Comparison of ENCODE assay signal across 18 cellular contexts in the genomic region with DNA sequence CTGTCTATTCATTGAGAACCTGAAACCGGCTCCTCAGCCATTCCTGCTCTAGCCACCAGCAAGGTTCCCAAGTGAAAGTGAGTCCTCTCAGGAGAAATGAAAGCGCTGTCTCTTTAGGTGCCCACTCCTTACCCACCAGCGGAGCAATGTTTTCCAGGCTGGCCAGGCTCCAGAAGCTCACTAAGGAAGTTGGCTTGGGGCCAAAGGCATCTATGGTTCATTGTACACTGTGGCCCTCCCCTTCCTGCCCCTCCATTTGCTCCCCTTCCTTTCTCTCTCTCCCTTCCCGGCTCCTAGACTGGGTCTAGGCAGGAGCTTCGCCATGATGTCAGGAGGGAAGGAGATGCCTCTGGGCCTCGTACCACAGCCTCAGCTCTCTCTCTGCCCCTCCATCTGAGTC. TPM values are rescaled to one million over a fixed set of nuclear protein-coding genes. Genes with fewer than 3 reads are reported as not detected.
DNase-seq lines count a peak whose midpoint lies in the region; ATAC-seq and TF ChIP-seq lines count a peak whose summit lies in the region.
"Had no signal": no experiment of that assay in that cellular context is flagged by ENCODE, and none has a peak within 500 bp of the region (broad histone marks: within the 10 kb centered on the region; RNA-seq: fewer than 3 reads in every experiment).

No MANE protein-coding gene starts in this region.

- no peak overlapping the region for H3K18ac ChIP-seq in neuronal stem cell (ENCODE audit: low read length)

- H3K36me3 Mint-ChIP-seq in activated T-helper 2 cell treated with anti-CD3 and anti-CD28 coated beads, Interferon-gamma antibody, Interleukin-2, Interleukin-4, amounts not matched to agents 10 μg/mL and 5 μg/mL and 100 μg/mL, durations not matched to agents 14 hours and 24 hours and 36 hours (ENCODE audit: low read depth), result no peaks in the 10 kb centered on the region
- no peaks in the 10 kb centered on the region for H3K36me3 Mint-ChIP-seq in activated naive CD4-positive, alpha-beta T cell treated with anti-CD3 and anti-CD28 coated beads for 36 hours (ENCODE audit: low read depth)
- no peaks in the 10 kb centered on the region for H3K36me3 Mint-ChIP-seq in endothelial cell (ENCODE audit: low read depth, unreplicated experiment)
- H3K36me3 Mint-ChIP-seq in activated CD8-positive, alpha-beta T cell treated with anti-CD3 and anti-CD28 coated beads for 36 hours (ENCODE audit: low read depth), result no peaks in the 10 kb centered on the region

- no peak overlapping the region for H3K4me2 ChIP-seq in neuronal stem cell (ENCODE audit: insufficient read depth, low read length, poor library complexity, severe bottlenecking)

- CTCF ChIA-PET in activated naive CD4-positive, alpha-beta T cell treated with anti-CD3 and anti-CD28 coated beads for 36 hours (lab: Charles Lee), result no interaction called here
- CTCF ChIA-PET in activated CD8-positive, alpha-beta T cell treated with anti-CD3 and anti-CD28 coated beads for 36 hours (lab: Charles Lee), result interaction anchor here (0.5 to 2.0 kb wide), 3 partner anchors 9 to 455 kb away, joined by 3 to 4 read pairs (median 4); no protein-coding TSS in a partner anchor

- H2BK12ac ChIP-seq in neuronal stem cell (ENCODE audit: low read length), result no peak overlapping the region

- H3K4me1 Mint-ChIP-seq in activated T-helper 2 cell treated with anti-CD3 and anti-CD28 coated beads, Interferon-gamma antibody, Interleukin-2, Interleukin-4, amounts not matched to agents 10 μg/mL and 5 μg/mL and 100 μg/mL, durations not matched to agents 14 hours and 24 hours and 36 hours (ENCODE audit: low read depth), result no peaks in the 10 kb centered on the region
- H3K4me1 Mint-ChIP-seq in activated naive CD4-positive, alpha-beta T cell treated with anti-CD3 and anti-CD28 coated beads for 36 hours (ENCODE audit: low read depth), result no peaks in the 10 kb centered on the region
- H3K4me1 Mint-ChIP-seq in endothelial cell (ENCODE audit: unreplicated experiment), result peaks cover 36% of the 10 kb centered on the region
- H3K4me1 Mint-ChIP-seq in activated CD8-positive, alpha-beta T cell treated with anti-CD3 and anti-CD28 coated beads for 36 hours (ENCODE audit: low read depth), result no peaks in the 10 kb centered on the region
- H3K4me1 Mint-ChIP-seq: stimulated activated naive CD8-positive, alpha-beta T cell treated with anti-CD3 and anti-CD28 coated beads, Interleukin-15, amount 100 ng/mL, for 72 hours had no signal

- no peak overlapping the region for H3K4me3 ChIP-seq in neuronal stem cell (ENCODE audit: low read length in 2 of 2)

- no peak overlapping the region for H4K8ac ChIP-seq in neuronal stem cell (ENCODE audit: low read depth, low read length)

- H3K9ac ChIP-seq in neuronal stem cell (ENCODE audit: low read depth, low read length, poor library complexity), result no peak overlapping the region

- no peaks in the 10 kb centered on the region for H3K9me3 ChIP-seq in neuronal stem cell (replicated peaks in 1 of 2; ENCODE audit: control insufficient read depth in 2 of 2, insufficient read depth in 1 of 2, low read depth in 1 of 2, low read length in 2 of 2)

- no peak overlapping the region for H2BK120ac ChIP-seq in neuronal stem cell (ENCODE audit: low read depth, low read length)

- no peak overlapping the region for H2AFZ ChIP-seq in neuronal stem cell (ENCODE audit: low read length)

- H3K36me3 ChIP-seq in neuronal stem cell (replicated peaks in 1 of 2; ENCODE audit: control insufficient read depth in 2 of 2, insufficient read depth in 2 of 2, low read length in 2 of 2), result no peaks in the 10 kb centered on the region

- H3K27ac ChIP-seq in neuronal stem cell (replicated peaks; ENCODE audit: low read length), result no peak overlapping the region

- intact Hi-C loops in activated T-helper 2 cell treated with anti-CD3 and anti-CD28 coated beads, Interferon-gamma antibody, Interleukin-2, Interleukin-4, amounts not matched to agents 10 μg/mL and 5 μg/mL and 100 μg/mL, durations not matched to agents 14 hours and 24 hours and 36 hours (cut with micrococcal nuclease), result no loop called here
- intact Hi-C loops in activated naive CD4-positive, alpha-beta T cell treated with anti-CD3 and anti-CD28 coated beads for 36 hours (cut with micrococcal nuclease), result no loop called here
- intact Hi-C loops in activated CD8-positive, alpha-beta T cell treated with anti-CD3 and anti-CD28 coated beads for 36 hours (cut with micrococcal nuclease), result no loop called here

- POLR2A ChIA-PET in activated CD8-positive, alpha-beta T cell treated with anti-CD3 and anti-CD28 coated beads for 36 hours (lab: Charles Lee), result no interaction called here

- peak overlapping the region; percentile 8 for H2BK15ac ChIP-seq in neuronal stem cell (ENCODE audit: low read length)

- no peak for ATAC-seq in activated CD8-positive, alpha-beta T cell treated with anti-CD3 and anti-CD28 coated beads for 36 hours
- ATAC-seq: Panc1; stimulated activated naive CD8-positive, alpha-beta T cell treated with anti-CD3 and anti-CD28 coated beads, Interleukin-15, amount 100 ng/mL, for 72 hours had no signal

- DNase-seq in DMS153 treated with DMSO at 0.1 percent for 48 hours (lab: John Stamatoyannopoulos, UW; ENCODE audit: unreplicated experiment), result peak; percentile 10
- peak; percentile 84 for DNase-seq in NCI-H2029 (lab: John Stamatoyannopoulos, UW)
- DNase-seq in dermis microvascular lymphatic vessel endothelial cell (ENCODE audit: low read depth in 2 of 2), result peak; percentile 44 to 89
- DNase-seq in neuronal stem cell (ENCODE audit: low spot score), result no peak
- no peak for DNase-seq in activated T-helper 2 cell treated with anti-CD3 and anti-CD28 coated beads, Interferon-gamma antibody, Interleukin-2, Interleukin-4, amounts not matched to agents 10 μg/mL and 5 μg/mL and 100 μg/mL, durations not matched to agents 14 hours and 24 hours and 36 hours (ENCODE audit: low spot score)
- DNase-seq in activated naive CD4-positive, alpha-beta T cell treated with anti-CD3 and anti-CD28 coated beads for 36 hours, result no peak
- no peak for DNase-seq in endothelial cell (ENCODE audit: low spot score)
- DNase-seq in activated CD8-positive, alpha-beta T cell treated with anti-CD3 and anti-CD28 coated beads for 36 hours, result no peak
- DNase-seq: activated CD8-positive, alpha-beta memory T cell treated with anti-CD3 and anti-CD28 coated beads for 24 hours; activated gamma-delta T cell treated with Interleukin-2 at 50 U/mL for 16 hours; kidney; NCI-H146; NCI-H526; posterior cingulate gyrus; stimulated activated naive CD8-positive, alpha-beta T cell treated with anti-CD3 and anti-CD28 coated beads, Interleukin-15, amount 100 ng/mL, for 72 hours; SW 1271 had no signal

- H3K27me3 ChIP-seq in neuronal stem cell (ENCODE audit: control insufficient read depth in 3 of 3, insufficient read depth in 3 of 3, low read depth in 1 of 3, low read length in 3 of 3), result no peaks in the 10 kb centered on the region

- no peak overlapping the region for H3K4me3 Mint-ChIP-seq in activated T-helper 2 cell treated with anti-CD3 and anti-CD28 coated beads, Interferon-gamma antibody, Interleukin-2, Interleukin-4, amounts not matched to agents 10 μg/mL and 5 μg/mL and 100 μg/mL, durations not matched to agents 14 hours and 24 hours and 36 hours (ENCODE audit: low read depth)
- H3K4me3 Mint-ChIP-seq in activated naive CD4-positive, alpha-beta T cell treated with anti-CD3 and anti-CD28 coated beads for 36 hours, result no peak overlapping the region
- H3K4me3 Mint-ChIP-seq in endothelial cell (ENCODE audit: unreplicated experiment), result no peak overlapping the region
- H3K4me3 Mint-ChIP-seq in activated CD8-positive, alpha-beta T cell treated with anti-CD3 and anti-CD28 coated beads for 36 hours, result no peak overlapping the region
- H3K4me3 Mint-ChIP-seq: stimulated activated naive CD8-positive, alpha-beta T cell treated with anti-CD3 and anti-CD28 coated beads, Interleukin-15, amount 100 ng/mL, for 72 hours had no signal

- H3K23ac ChIP-seq in neuronal stem cell (ENCODE audit: low read depth, low read length, poor library complexity), result no peak overlapping the region

- no peak overlapping the region for H2AK5ac ChIP-seq in neuronal stem cell (ENCODE audit: low read depth, low read length)

- no peaks in the 10 kb centered on the region for H3K9me3 Mint-ChIP-seq in activated T-helper 2 cell treated with anti-CD3 and anti-CD28 coated beads, Interferon-gamma antibody, Interleukin-2, Interleukin-4, amounts not matched to agents 10 μg/mL and 5 μg/mL and 100 μg/mL, durations not matched to agents 14 hours and 24 hours and 36 hours
- no peaks in the 10 kb centered on the region for H3K9me3 Mint-ChIP-seq in activated naive CD4-positive, alpha-beta T cell treated with anti-CD3 and anti-CD28 coated beads for 36 hours
- H3K9me3 Mint-ChIP-seq in endothelial cell (ENCODE audit: unreplicated experiment), result no peaks in the 10 kb centered on the region
- no peaks in the 10 kb centered on the region for H3K9me3 Mint-ChIP-seq in activated CD8-positive, alpha-beta T cell treated with anti-CD3 and anti-CD28 coated beads for 36 hours
- H3K9me3 Mint-ChIP-seq: stimulated activated naive CD8-positive, alpha-beta T cell treated with anti-CD3 and anti-CD28 coated beads, Interleukin-15, amount 100 ng/mL, for 72 hours had no signal

- no peak overlapping the region for H3K14ac ChIP-seq in neuronal stem cell (ENCODE audit: low read length)

- H3K27ac Mint-ChIP-seq in activated T-helper 2 cell treated with anti-CD3 and anti-CD28 coated beads, Interferon-gamma antibody, Interleukin-2, Interleukin-4, amounts not matched to agents 10 μg/mL and 5 μg/mL and 100 μg/mL, durations not matched to agents 14 hours and 24 hours and 36 hours, result no peak overlapping the region
- no peak overlapping the region for H3K27ac Mint-ChIP-seq in activated naive CD4-positive, alpha-beta T cell treated with anti-CD3 and anti-CD28 coated beads for 36 hours
- H3K27ac Mint-ChIP-seq in endothelial cell (ENCODE audit: unreplicated experiment), result no peak overlapping the region
- no peak overlapping the region for H3K27ac Mint-ChIP-seq in activated CD8-positive, alpha-beta T cell treated with anti-CD3 and anti-CD28 coated beads for 36 hours
- H3K27ac Mint-ChIP-seq: stimulated activated naive CD8-positive, alpha-beta T cell treated with anti-CD3 and anti-CD28 coated beads, Interleukin-15, amount 100 ng/mL, for 72 hours had no signal

- H4K91ac ChIP-seq in neuronal stem cell (ENCODE audit: low read depth, low read length, poor library complexity), result no peak overlapping the region

- no peak overlapping the region for H3K4ac ChIP-seq in neuronal stem cell (ENCODE audit: low read length)

- no peaks in the 10 kb centered on the region for H3K79me1 ChIP-seq in neuronal stem cell (ENCODE audit: low read depth, low read length)

- no peaks in the 10 kb centered on the region for H3K27me3 Mint-ChIP-seq in activated T-helper 2 cell treated with anti-CD3 and anti-CD28 coated beads, Interferon-gamma antibody, Interleukin-2, Interleukin-4, amounts not matched to agents 10 μg/mL and 5 μg/mL and 100 μg/mL, durations not matched to agents 14 hours and 24 hours and 36 hours (ENCODE audit: low read depth)
- H3K27me3 Mint-ChIP-seq in activated naive CD4-positive, alpha-beta T cell treated with anti-CD3 and anti-CD28 coated beads for 36 hours (ENCODE audit: low read depth), result no peaks in the 10 kb centered on the region
- no peaks in the 10 kb centered on the region for H3K27me3 Mint-ChIP-seq in endothelial cell (ENCODE audit: unreplicated experiment)
- H3K27me3 Mint-ChIP-seq in activated CD8-positive, alpha-beta T cell treated with anti-CD3 and anti-CD28 coated beads for 36 hours, result no peaks in the 10 kb centered on the region
- H3K27me3 Mint-ChIP-seq: stimulated activated naive CD8-positive, alpha-beta T cell treated with anti-CD3 and anti-CD28 coated beads, Interleukin-15, amount 100 ng/mL, for 72 hours had no signal

- no CpG with 5 or more reads among the region's 6 CpGs for WGBS in neuronal stem cell (ENCODE audit: extremely low coverage in 2 of 2, insufficient read length in 2 of 2, insufficient replicate concordance in 1 of 2), 2 donors

- no peak overlapping the region for H2BK5ac ChIP-seq in neuronal stem cell (ENCODE audit: low read length)

- no peaks in the 10 kb centered on the region for H3K4me1 ChIP-seq in neuronal stem cell (ENCODE audit: control insufficient read depth in 2 of 2, insufficient read depth in 1 of 2, low read depth in 1 of 2, low read length in 2 of 2)

- TF ChIP-seq CTCF in endothelial cell (IDR thresholded peaks at IDR 0.05; ENCODE audit: unreplicated experiment), result no peak
- TF ChIP-seq CTCF in activated CD8-positive, alpha-beta T cell treated with anti-CD3 and anti-CD28 coated beads for 36 hours (IDR thresholded peaks at IDR 0.05), result no peak

RNA-seq across cellular contexts. Expression of gene GABRP, which starts 1.1 kb away (rescaled TPM):
- total RNA-seq in dermis microvascular lymphatic vessel endothelial cell (1.1 and 1.2 TPM in 2 replicates), endothelial cell (ENCODE audit: unreplicated experiment) (23.5 TPM)
- not detected for polyA plus RNA-seq in neuronal stem cell (2013, experiment 1 of 2)
- 0.06 TPM for polyA plus RNA-seq in neuronal stem cell (2013, experiment 2 of 2)
- total RNA-seq in activated T-helper 2 cell treated with anti-CD3 and anti-CD28 coated beads, Interferon-gamma antibody, Interleukin-2, Interleukin-4, amounts not matched to agents 10 μg/mL and 5 μg/mL and 100 μg/mL, durations not matched to agents 14 hours and 24 hours and 36 hours, result not detected in 2 replicates
- not detected for total RNA-seq in activated naive CD4-positive, alpha-beta T cell treated with anti-CD3 and anti-CD28 coated beads for 36 hours
- not detected for total RNA-seq in activated CD8-positive, alpha-beta T cell treated with anti-CD3 and anti-CD28 coated beads for 36 hours
- total RNA-seq: LHCN-M2 had no signal

Comparison
In these comparisons a context has a peak if more than half of its experiments do, and no peak if none do; other contexts are left out.
1. DNase-seq: peak in DMS153 treated with DMSO at 0.1 percent for 48 hours (single experiment), NCI-H2029 (single experiment) and dermis microvascular lymphatic vessel endothelial cell (2 of 2); none in neuronal stem cell (single experiment), activated T-helper 2 cell treated with anti-CD3 and anti-CD28 coated beads, Interferon-gamma antibody, Interleukin-2, Interleukin-4, amounts not matched to agents 10 μg/mL and 5 μg/mL and 100 μg/mL, durations not matched to agents 14 hours and 24 hours and 36 hours (single experiment), activated naive CD4-positive, alpha-beta T cell treated with anti-CD3 and anti-CD28 coated beads for 36 hours (single experiment), endothelial cell (single experiment) and activated CD8-positive, alpha-beta T cell treated with anti-CD3 and anti-CD28 coated beads for 36 hours (single experiment).
2. RNA of gene GABRP, which starts 1.1 kb away (total RNA-seq): 23.5 TPM in endothelial cell (single experiment); 1.1 to 1.2 TPM in dermis microvascular lymphatic vessel endothelial cell, not detected in activated T-helper 2 cell treated with anti-CD3 and anti-CD28 coated beads, Interferon-gamma antibody, Interleukin-2, Interleukin-4, amounts not matched to agents 10 μg/mL and 5 μg/mL and 100 μg/mL, durations not matched to agents 14 hours and 24 hours and 36 hours, not detected in activated naive CD4-positive, alpha-beta T cell treated with anti-CD3 and anti-CD28 coated beads for 36 hours and not detected in activated CD8-positive, alpha-beta T cell treated with anti-CD3 and anti-CD28 coated beads for 36 hours; every median in the first group is over 10 times any median in the second.